ENCODE assay signal across 1 cellular context in the genomic region with DNA sequence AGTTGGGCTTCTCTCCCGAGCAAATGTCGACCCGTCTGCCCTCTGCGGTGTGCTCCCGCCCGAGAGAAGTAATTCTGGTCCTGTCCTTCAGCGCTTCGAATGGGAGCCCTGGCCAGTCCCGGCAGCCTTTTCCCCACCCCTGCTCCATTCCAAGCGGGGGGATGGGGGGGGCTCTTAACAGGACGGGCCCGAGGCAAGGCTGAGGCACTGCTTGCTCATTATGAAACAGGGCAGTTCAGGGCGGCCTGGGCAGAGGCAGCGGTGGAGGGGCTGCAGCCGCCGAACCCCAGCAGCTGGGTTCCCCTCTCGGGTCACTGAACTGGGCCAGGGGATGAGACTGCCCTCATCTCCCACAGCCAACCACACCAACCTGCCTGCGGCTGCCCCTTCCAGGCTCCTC.
TF ChIP-seq lines count a peak whose summit lies in the region.

No MANE protein-coding gene starts in this region.

TF ChIP-seq in HepG2, 621 proteins besides CTCF, POLR2A, EP300 and RAD21 (continues in another document):
- TF ChIP-seq, protein P1, sequence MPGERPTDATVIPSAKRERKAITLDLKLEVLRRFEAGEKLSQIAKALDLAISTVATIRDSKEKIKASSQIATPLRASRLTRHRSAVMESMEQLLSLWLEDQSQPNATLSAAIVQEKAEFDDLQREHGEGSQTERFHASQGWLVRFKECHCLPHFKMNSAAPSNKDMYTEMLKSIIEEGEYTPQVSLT (CRISPR knock-in tag; IDR thresholded peaks at IDR 0.05; ENCODE audit: borderline replicate concordance, low read depth), result no peak
- TF ChIP-seq NR2F6 (IDR thresholded peaks at IDR 0.05) (no peak), NR2F6 (CRISPR knock-in tag; IDR thresholded peaks at IDR 0.05) (no peak), TCF12 (IDR thresholded peaks at IDR 0.05) (no peak), TCF12 (CRISPR knock-in tag; IDR thresholded peaks at IDR 0.05) (no peak), ZNF263 (CRISPR knock-in tag; IDR thresholded peaks at IDR 0.05) (peak; percentile 9; the same call in 1 of the 2 replicates), ZNF501 (CRISPR knock-in tag; IDR thresholded peaks at IDR 0.05) (peak; percentile 29; the same call in 1 of the 2 replicates), BORCS8-MEF2B (CRISPR knock-in tag; IDR thresholded peaks at IDR 0.05) (0 out of 2 replicates have a peak, but pooled peaks have one; percentile 17), SRSF4 (IDR thresholded peaks at IDR 0.05; ENCODE audit: low read depth, low read length, poor library complexity, severe bottlenecking) (no peak), ZNF441 (CRISPR knock-in tag; IDR thresholded peaks at IDR 0.05; ENCODE audit: borderline replicate concordance) (0 out of 2 replicates have a peak, but pooled peaks have one; percentile 28), HNRNPLL (IDR thresholded peaks at IDR 0.05; ENCODE audit: low read depth, low read length, poor library complexity, severe bottlenecking) (peak; percentile 36), ARNT (IDR thresholded peaks at IDR 0.05) (no peak), CHCHD3 (CRISPR knock-in tag; IDR thresholded peaks at IDR 0.05) (no peak), KLF15 (CRISPR knock-in tag; IDR thresholded peaks at IDR 0.05; ENCODE audit: borderline replicate concordance) (no peak), ZFY (CRISPR knock-in tag; IDR thresholded peaks at IDR 0.05) (0 out of 2 replicates have a peak, but pooled peaks have one; percentile 9), MBNL3 (CRISPR knock-in tag; conservative IDR thresholded peaks at IDR 0.05) (no peak), DPF2 (CRISPR knock-in tag; IDR thresholded peaks at IDR 0.05; ENCODE audit: borderline replicate concordance, low read depth) (no peak), PHF21A (CRISPR knock-in tag; IDR thresholded peaks at IDR 0.05) (peak; percentile 35), ZNF317 (CRISPR knock-in tag; IDR thresholded peaks at IDR 0.05) (0 out of 2 replicates have a peak, but pooled peaks have one; percentile 9), MAF1 (CRISPR knock-in tag; IDR thresholded peaks at IDR 0.05; ENCODE audit: borderline replicate concordance) (no peak), AGO2 (optimal IDR thresholded peaks at IDR 0.05; ENCODE audit: low read depth, low read length) (peak; percentile 64), ZNF607 (CRISPR knock-in tag; IDR thresholded peaks at IDR 0.05; ENCODE audit: borderline replicate concordance) (0 out of 2 replicates have a peak, but pooled peaks have one; percentile 32), HDAC1 (CRISPR knock-in tag; IDR thresholded peaks at IDR 0.05) (peak; percentile 18; the same call in 1 of the 2 replicates), SRSF1 (optimal IDR thresholded peaks at IDR 0.05; ENCODE audit: low read depth, low read length) (peak; percentile 46), ZNF337 (CRISPR knock-in tag; IDR thresholded peaks at IDR 0.05; ENCODE audit: borderline replicate concordance, low read depth) (no peak), TBX3 (IDR thresholded peaks at IDR 0.05; ENCODE audit: borderline replicate concordance) (no peak), YEATS2 (CRISPR knock-in tag; IDR thresholded peaks at IDR 0.05; ENCODE audit: borderline replicate concordance) (no peak), ZMAT3 (CRISPR knock-in tag; conservative IDR thresholded peaks at IDR 0.05) (no peak), ZFX (CRISPR knock-in tag; IDR thresholded peaks at IDR 0.05; ENCODE audit: low read depth) (no peak), SOX6 (IDR thresholded peaks at IDR 0.05) (no peak), SOX6 (CRISPR knock-in tag; IDR thresholded peaks at IDR 0.05) (peak; percentile 10; the same call in 1 of the 2 replicates), NONO (IDR thresholded peaks at IDR 0.05) (no peak), NONO (CRISPR knock-in tag; conservative IDR thresholded peaks at IDR 0.05) (0 out of 2 replicates have a peak, but pooled peaks have one; percentile 19)
- TF ChIP-seq, protein P2, sequence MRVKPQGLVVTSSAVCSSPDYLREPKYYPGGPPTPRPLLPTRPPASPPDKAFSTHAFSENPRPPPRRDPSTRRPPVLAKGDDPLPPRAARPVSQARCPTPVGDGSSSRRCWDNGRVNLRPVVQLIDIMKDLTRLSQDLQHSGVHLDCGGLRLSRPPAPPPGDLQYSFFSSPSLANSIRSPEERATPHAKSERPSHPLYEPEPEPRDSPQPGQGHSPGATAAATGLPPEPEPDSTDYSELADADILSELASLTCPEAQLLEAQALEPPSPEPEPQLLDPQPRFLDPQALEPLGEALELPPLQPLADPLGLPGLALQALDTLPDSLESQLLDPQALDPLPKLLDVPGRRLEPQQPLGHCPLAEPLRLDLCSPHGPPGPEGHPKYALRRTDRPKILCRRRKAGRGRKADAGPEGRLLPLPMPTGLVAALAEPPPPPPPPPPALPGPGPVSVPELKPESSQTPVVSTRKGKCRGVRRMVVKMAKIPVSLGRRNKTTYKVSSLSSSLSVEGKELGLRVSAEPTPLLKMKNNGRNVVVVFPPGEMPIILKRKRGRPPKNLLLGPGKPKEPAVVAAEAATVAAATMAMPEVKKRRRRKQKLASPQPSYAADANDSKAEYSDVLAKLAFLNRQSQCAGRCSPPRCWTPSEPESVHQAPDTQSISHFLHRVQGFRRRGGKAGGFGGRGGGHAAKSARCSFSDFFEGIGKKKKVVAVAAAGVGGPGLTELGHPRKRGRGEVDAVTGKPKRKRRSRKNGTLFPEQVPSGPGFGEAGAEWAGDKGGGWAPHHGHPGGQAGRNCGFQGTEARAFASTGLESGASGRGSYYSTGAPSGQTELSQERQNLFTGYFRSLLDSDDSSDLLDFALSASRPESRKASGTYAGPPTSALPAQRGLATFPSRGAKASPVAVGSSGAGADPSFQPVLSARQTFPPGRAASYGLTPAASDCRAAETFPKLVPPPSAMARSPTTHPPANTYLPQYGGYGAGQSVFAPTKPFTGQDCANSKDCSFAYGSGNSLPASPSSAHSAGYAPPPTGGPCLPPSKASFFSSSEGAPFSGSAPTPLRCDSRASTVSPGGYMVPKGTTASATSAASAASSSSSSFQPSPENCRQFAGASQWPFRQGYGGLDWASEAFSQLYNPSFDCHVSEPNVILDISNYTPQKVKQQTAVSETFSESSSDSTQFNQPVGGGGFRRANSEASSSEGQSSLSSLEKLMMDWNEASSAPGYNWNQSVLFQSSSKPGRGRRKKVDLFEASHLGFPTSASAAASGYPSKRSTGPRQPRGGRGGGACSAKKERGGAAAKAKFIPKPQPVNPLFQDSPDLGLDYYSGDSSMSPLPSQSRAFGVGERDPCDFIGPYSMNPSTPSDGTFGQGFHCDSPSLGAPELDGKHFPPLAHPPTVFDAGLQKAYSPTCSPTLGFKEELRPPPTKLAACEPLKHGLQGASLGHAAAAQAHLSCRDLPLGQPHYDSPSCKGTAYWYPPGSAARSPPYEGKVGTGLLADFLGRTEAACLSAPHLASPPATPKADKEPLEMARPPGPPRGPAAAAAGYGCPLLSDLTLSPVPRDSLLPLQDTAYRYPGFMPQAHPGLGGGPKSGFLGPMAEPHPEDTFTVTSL (CRISPR knock-in tag; IDR thresholded peaks at IDR 0.05; ENCODE audit: borderline replicate concordance), result peak; percentile 41; the same call in 1 of the 2 replicates
- TF ChIP-seq, protein P3, sequence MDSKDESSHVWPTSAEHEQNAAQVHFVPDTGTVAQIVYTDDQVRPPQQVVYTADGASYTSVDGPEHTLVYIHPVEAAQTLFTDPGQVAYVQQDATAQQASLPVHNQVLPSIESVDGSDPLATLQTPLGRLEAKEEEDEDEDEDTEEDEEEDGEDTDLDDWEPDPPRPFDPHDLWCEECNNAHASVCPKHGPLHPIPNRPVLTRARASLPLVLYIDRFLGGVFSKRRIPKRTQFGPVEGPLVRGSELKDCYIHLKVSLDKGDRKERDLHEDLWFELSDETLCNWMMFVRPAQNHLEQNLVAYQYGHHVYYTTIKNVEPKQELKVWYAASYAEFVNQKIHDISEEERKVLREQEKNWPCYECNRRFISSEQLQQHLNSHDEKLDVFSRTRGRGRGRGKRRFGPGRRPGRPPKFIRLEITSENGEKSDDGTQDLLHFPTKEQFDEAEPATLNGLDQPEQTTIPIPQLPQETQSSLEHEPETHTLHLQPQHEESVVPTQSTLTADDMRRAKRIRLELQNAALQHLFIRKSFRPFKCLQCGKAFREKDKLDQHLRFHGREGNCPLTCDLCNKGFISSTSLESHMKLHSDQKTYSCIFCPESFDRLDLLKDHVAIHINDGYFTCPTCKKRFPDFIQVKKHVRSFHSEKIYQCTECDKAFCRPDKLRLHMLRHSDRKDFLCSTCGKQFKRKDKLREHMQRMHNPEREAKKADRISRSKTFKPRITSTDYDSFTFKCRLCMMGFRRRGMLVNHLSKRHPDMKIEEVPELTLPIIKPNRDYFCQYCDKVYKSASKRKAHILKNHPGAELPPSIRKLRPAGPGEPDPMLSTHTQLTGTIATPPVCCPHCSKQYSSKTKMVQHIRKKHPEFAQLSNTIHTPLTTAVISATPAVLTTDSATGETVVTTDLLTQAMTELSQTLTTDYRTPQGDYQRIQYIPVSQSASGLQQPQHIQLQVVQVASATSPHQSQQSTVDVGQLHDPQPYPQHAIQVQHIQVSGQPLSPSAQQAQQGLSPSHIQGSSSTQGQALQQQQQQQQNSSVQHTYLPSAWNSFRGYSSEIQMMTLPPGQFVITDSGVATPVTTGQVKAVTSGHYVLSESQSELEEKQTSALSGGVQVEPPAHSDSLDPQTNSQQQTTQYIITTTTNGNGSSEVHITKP (CRISPR knock-in tag; IDR thresholded peaks at IDR 0.05; ENCODE audit: low read depth), result 0 out of 2 replicates have a peak, but pooled peaks have one; percentile 4
- TF ChIP-seq, protein P4, sequence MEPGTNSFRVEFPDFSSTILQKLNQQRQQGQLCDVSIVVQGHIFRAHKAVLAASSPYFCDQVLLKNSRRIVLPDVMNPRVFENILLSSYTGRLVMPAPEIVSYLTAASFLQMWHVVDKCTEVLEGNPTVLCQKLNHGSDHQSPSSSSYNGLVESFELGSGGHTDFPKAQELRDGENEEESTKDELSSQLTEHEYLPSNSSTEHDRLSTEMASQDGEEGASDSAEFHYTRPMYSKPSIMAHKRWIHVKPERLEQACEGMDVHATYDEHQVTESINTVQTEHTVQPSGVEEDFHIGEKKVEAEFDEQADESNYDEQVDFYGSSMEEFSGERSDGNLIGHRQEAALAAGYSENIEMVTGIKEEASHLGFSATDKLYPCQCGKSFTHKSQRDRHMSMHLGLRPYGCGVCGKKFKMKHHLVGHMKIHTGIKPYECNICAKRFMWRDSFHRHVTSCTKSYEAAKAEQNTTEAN (CRISPR knock-in tag; conservative IDR thresholded peaks at IDR 0.05), result no peak
- TF ChIP-seq, protein P5, sequence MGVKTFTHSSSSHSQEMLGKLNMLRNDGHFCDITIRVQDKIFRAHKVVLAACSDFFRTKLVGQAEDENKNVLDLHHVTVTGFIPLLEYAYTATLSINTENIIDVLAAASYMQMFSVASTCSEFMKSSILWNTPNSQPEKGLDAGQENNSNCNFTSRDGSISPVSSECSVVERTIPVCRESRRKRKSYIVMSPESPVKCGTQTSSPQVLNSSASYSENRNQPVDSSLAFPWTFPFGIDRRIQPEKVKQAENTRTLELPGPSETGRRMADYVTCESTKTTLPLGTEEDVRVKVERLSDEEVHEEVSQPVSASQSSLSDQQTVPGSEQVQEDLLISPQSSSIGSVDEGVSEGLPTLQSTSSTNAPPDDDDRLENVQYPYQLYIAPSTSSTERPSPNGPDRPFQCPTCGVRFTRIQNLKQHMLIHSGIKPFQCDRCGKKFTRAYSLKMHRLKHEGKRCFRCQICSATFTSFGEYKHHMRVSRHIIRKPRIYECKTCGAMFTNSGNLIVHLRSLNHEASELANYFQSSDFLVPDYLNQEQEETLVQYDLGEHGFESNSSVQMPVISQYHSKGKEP (CRISPR knock-in tag; IDR thresholded peaks at IDR 0.05), result no peak
- TF ChIP-seq, protein P6, sequence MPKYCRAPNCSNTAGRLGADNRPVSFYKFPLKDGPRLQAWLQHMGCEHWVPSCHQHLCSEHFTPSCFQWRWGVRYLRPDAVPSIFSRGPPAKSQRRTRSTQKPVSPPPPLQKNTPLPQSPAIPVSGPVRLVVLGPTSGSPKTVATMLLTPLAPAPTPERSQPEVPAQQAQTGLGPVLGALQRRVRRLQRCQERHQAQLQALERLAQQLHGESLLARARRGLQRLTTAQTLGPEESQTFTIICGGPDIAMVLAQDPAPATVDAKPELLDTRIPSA (CRISPR knock-in tag; IDR thresholded peaks at IDR 0.05; ENCODE audit: borderline replicate concordance), result peak; percentile 67; the same call in 1 of the 2 replicates
- TF ChIP-seq, protein P7, sequence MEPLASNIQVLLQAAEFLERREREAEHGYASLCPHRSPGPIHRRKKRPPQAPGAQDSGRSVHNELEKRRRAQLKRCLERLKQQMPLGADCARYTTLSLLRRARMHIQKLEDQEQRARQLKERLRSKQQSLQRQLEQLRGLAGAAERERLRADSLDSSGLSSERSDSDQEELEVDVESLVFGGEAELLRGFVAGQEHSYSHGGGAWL (CRISPR knock-in tag; IDR thresholded peaks at IDR 0.05), result 0 out of 2 replicates have a peak, but pooled peaks have one; percentile 31
- TF ChIP-seq, protein P8, sequence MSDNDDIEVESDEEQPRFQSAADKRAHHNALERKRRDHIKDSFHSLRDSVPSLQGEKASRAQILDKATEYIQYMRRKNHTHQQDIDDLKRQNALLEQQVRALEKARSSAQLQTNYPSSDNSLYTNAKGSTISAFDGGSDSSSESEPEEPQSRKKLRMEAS (IDR thresholded peaks at IDR 0.05), result peak; percentile 30
- TF ChIP-seq, protein P9, sequence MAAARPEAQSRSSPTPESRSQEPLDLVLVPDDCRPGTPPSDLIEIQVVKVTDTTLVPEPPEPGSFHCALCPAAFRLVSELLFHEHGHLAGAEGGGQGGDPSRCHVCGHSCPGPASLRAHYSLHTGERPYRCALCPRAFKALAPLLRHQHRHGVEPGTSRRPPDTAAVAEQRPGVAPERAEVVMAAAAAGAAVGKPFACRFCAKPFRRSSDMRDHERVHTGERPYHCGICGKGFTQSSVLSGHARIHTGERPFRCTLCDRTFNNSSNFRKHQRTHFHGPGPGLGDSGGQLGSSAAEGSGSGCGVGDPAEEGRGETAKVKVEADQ (CRISPR knock-in tag; IDR thresholded peaks at IDR 0.05; ENCODE audit: borderline replicate concordance), result 0 out of 2 replicates have a peak, but pooled peaks have one; percentile 22
- TF ChIP-seq, protein P10, sequence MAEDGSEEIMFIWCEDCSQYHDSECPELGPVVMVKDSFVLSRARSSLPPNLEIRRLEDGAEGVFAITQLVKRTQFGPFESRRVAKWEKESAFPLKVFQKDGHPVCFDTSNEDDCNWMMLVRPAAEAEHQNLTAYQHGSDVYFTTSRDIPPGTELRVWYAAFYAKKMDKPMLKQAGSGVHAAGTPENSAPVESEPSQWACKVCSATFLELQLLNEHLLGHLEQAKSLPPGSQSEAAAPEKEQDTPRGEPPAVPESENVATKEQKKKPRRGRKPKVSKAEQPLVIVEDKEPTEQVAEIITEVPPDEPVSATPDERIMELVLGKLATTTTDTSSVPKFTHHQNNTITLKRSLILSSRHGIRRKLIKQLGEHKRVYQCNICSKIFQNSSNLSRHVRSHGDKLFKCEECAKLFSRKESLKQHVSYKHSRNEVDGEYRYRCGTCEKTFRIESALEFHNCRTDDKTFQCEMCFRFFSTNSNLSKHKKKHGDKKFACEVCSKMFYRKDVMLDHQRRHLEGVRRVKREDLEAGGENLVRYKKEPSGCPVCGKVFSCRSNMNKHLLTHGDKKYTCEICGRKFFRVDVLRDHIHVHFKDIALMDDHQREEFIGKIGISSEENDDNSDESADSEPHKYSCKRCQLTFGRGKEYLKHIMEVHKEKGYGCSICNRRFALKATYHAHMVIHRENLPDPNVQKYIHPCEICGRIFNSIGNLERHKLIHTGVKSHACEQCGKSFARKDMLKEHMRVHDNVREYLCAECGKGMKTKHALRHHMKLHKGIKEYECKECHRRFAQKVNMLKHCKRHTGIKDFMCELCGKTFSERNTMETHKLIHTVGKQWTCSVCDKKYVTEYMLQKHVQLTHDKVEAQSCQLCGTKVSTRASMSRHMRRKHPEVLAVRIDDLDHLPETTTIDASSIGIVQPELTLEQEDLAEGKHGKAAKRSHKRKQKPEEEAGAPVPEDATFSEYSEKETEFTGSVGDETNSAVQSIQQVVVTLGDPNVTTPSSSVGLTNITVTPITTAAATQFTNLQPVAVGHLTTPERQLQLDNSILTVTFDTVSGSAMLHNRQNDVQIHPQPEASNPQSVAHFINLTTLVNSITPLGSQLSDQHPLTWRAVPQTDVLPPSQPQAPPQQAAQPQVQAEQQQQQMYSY (CRISPR knock-in tag; IDR thresholded peaks at IDR 0.05), result 0 out of 2 replicates have a peak, but pooled peaks have one; percentile 14
